In the genomic region with DNA sequence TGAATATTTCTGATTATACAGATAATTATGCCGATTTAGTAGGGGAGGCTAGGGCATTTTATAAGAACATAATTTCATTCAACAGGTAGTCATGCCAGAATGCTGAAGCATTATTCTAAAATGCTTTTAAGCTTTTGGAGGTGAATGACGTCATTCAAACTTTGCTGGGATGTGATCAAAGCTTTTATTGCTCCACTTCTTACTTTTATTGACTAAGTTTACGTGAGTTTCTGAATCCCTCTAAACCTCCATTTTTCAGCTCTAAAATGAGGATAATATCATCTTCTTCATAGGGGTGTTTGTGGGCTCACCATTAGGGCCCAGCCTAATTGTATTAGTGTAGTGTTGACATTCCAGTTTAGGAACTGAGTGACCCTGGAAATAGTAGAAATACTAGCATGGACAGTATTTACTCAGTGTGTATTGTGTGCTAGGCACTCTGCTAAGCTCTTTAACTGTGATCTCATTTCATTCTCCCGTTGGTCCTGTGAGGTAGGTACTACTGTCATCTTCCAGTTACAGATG, we compare ENCODE assay signal across 1 cellular context.
TF ChIP-seq lines count a peak whose summit lies in the region.

No MANE protein-coding gene starts in this region.

TF ChIP-seq in HEK293, 187 proteins besides CTCF, POLR2A, EP300 and RAD21 (continued from another document):
- TF ChIP-seq HIC1 (tag by site-specific recombination; IDR thresholded peaks at IDR 0.05) (0 out of 2 replicates have a peak, but pooled peaks have one; percentile 18), ZNF544 (tag by site-specific recombination; IDR thresholded peaks at IDR 0.05) (no peak), KLF8 (tag by site-specific recombination; IDR thresholded peaks at IDR 0.05) (0 out of 2 replicates have a peak, but pooled peaks have one; percentile 31), ZNF629 (tag by site-specific recombination; IDR thresholded peaks at IDR 0.05) (peak; percentile 87), ZNF302 (tag by site-specific recombination; IDR thresholded peaks at IDR 0.05; ENCODE audit: low read depth) (no peak), ZNF366 (tag by site-specific recombination; conservative IDR thresholded peaks at IDR 0.05) (0 out of 2 replicates have a peak, but pooled peaks have one; percentile 48), MZF1 (tag by site-specific recombination; IDR thresholded peaks at IDR 0.05; ENCODE audit: borderline replicate concordance) (0 out of 2 replicates have a peak, but pooled peaks have one; percentile 30), ZNF791 (tag by site-specific recombination; IDR thresholded peaks at IDR 0.05) (no peak), SCRT2 (tag by site-specific recombination; IDR thresholded peaks at IDR 0.05) (peak; percentile 94), SALL2 (tag by site-specific recombination; IDR thresholded peaks at IDR 0.05; ENCODE audit: borderline replicate concordance) (no peak), TSHZ1 (tag by site-specific recombination; IDR thresholded peaks at IDR 0.05; ENCODE audit: borderline replicate concordance) (0 out of 2 replicates have a peak, but pooled peaks have one; percentile 10), ZSCAN30 (tag by site-specific recombination; IDR thresholded peaks at IDR 0.05) (0 out of 2 replicates have a peak, but pooled peaks have one; percentile 37), ATF2 (tag by site-specific recombination; IDR thresholded peaks at IDR 0.05; ENCODE audit: low read depth) (peak; percentile 96), MYNN (tag by site-specific recombination; IDR thresholded peaks at IDR 0.05; ENCODE audit: borderline replicate concordance) (peak; percentile 69; the same call in 1 of the 2 replicates), GLIS1 (tag by site-specific recombination; IDR thresholded peaks at IDR 0.05) (peak; percentile 67; the same call in 1 of the 2 replicates), ZEB2 (tag by site-specific recombination; IDR thresholded peaks at IDR 0.05) (peak; percentile 29; the same call in 1 of the 2 replicates), ZNF596 (tag by site-specific recombination; IDR thresholded peaks at IDR 0.05) (no peak), ZNF501 (tag by site-specific recombination; IDR thresholded peaks at IDR 0.05) (0 out of 2 replicates have a peak, but pooled peaks have one; percentile 31), ZNF776 (tag by site-specific recombination; IDR thresholded peaks at IDR 0.05; ENCODE audit: borderline replicate concordance) (no peak), SCRT1 (tag by site-specific recombination; IDR thresholded peaks at IDR 0.05; ENCODE audit: borderline replicate concordance) (peak; percentile 60; the same call in 1 of the 2 replicates), PRDM6 (tag by site-specific recombination; IDR thresholded peaks at IDR 0.05) (peak; percentile 70), BCL11A (tag by site-specific recombination; IDR thresholded peaks at IDR 0.05; ENCODE audit: low read depth) (0 out of 2 replicates have a peak, but pooled peaks have one; percentile 16), ZXDB (tag by site-specific recombination; IDR thresholded peaks at IDR 0.05) (peak; percentile 56), ZNF692 (tag by site-specific recombination; IDR thresholded peaks at IDR 0.05) (no peak), ZBTB11 (tag by site-specific recombination; conservative IDR thresholded peaks at IDR 0.05; ENCODE audit: low read depth) (no peak)
- TF ChIP-seq, protein P1, sequence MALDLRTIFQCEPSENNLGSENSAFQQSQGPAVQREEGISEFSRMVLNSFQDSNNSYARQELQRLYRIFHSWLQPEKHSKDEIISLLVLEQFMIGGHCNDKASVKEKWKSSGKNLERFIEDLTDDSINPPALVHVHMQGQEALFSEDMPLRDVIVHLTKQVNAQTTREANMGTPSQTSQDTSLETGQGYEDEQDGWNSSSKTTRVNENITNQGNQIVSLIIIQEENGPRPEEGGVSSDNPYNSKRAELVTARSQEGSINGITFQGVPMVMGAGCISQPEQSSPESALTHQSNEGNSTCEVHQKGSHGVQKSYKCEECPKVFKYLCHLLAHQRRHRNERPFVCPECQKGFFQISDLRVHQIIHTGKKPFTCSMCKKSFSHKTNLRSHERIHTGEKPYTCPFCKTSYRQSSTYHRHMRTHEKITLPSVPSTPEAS (tag by site-specific recombination; IDR thresholded peaks at IDR 0.05) = no peak
